8 cellular contexts compared by ENCODE assay signal in the genomic region with DNA sequence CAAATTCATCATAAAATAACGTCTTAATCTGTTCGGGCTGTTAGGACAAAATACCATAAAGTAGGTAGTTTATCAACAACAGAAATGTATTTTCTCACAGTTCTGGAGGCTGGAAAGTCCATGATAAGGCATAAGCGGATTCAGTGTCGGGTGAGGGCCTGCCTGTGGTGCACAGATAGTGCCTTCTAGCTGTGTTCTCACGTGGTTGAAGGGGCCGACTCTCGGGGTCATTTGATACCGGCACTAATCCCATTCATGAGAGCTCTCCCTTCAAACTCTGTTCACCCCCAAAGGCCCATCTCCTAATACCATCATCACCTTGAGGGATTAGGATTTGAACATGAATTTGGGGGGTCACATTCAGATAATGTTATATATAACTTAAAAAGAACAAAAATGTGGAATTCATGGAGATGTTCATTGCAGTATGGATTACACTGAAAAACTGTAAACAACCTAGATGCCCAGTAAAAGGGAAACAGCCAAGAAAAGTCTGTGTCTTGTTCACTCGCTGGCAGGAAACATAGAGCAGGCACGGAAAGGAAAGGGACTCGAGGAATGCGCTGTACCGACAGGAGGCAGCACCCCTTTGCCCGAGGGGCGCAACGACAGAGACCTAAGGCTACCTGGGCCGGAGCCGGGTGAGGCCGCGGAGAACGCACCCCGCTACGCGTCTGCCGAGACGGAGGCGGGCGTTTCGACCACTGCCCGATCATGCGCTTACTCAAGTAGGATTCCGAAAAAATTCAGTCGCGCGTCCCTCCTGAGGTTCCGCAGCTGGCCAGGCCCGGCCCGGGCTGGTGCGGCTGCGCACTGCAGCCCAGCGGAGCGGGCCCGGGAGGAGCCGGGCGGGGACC. TPM values are rescaled to one million over a fixed set of nuclear protein-coding genes. Genes with fewer than 3 reads are reported as not detected.
DNase-seq lines count a peak whose midpoint lies in the region; ATAC-seq, FAIRE-seq and TF ChIP-seq lines count a peak whose summit lies in the region.

No MANE protein-coding gene starts in this region.

- peak; percentile 89 for TF ChIP-seq CTCF in GM06990 (IDR thresholded peaks at IDR 0.05; ENCODE audit: insufficient read depth, low read length, poor library complexity, severe bottlenecking)
- TF ChIP-seq CTCF in LNCAP (IDR thresholded peaks at IDR 0.05), result peak; percentile 76
- TF ChIP-seq CTCF in glutamatergic neuron (IDR thresholded peaks at IDR 0.05; ENCODE audit: partially characterized antibody, unreplicated experiment), result peak; percentile 50
- TF ChIP-seq CTCF in pancreas (IDR thresholded peaks at IDR 0.05), result peak in 3 of 4 donors; percentile 54 to 73 (median 71)
- peak; percentile 22 to 79 (median 66) for TF ChIP-seq CTCF in thyroid gland (IDR thresholded peaks at IDR 0.05)

- DNase-seq in GM06990 (ENCODE audit: extremely low read depth, insufficient read length) (peak; percentile 91), H4 (ENCODE audit: low spot score) (peak; percentile 72), SK-N-DZ (ENCODE audit: low spot score) (peak; percentile 69), glutamatergic neuron (peak; percentile 76), pancreas (peak; percentile 74 to 90 (median 84)), thyroid gland (peak; percentile 79 to 80)
- DNase-seq in activated naive CD4-positive, alpha-beta T cell treated with anti-CD3 and anti-CD28 coated beads, Interleukin-2, amount 50 U/mL, for 72 hours (ENCODE audit: low spot score in 2 of 2), result peak; percentile 71 to 82

- no peak for TF ChIP-seq POLR2A in thyroid gland (IDR thresholded peaks at IDR 0.05)

- H3K4me3 ChIP-seq in GM06990 (replicated peaks; ENCODE audit: low read depth, low read length), result peak overlapping the region; percentile 80
- peak overlapping the region; percentile 18 to 82 (median 40) for H3K4me3 ChIP-seq in pancreas
- peak overlapping the region in 2 of 3 donors; percentile 5 to 28 for H3K4me3 ChIP-seq in thyroid gland (replicated peaks in 1 of 3)

- peak overlapping the region; percentile 89 for H3K4me3 Mint-ChIP-seq in glutamatergic neuron (ENCODE audit: unreplicated experiment)

- peak overlapping the region; percentile 78 to 96 for H3K27ac Mint-ChIP-seq in activated naive CD4-positive, alpha-beta T cell treated with anti-CD3 and anti-CD28 coated beads, Interleukin-2, amount 50 U/mL, for 72 hours
- H3K27ac Mint-ChIP-seq in glutamatergic neuron (ENCODE audit: unreplicated experiment), result peak overlapping the region; percentile 40

- peaks cover 9% of the 10 kb centered on the region for H3K4me1 Mint-ChIP-seq in glutamatergic neuron (ENCODE audit: low read depth, unreplicated experiment)

- ATAC-seq in activated naive CD4-positive, alpha-beta T cell treated with anti-CD3 and anti-CD28 coated beads, Interleukin-2, amount 50 U/mL, for 72 hours, result peak; percentile 74 to 81
- peak; percentile 74 to 87 (median 78) for ATAC-seq in pancreas

- H3K27me3 ChIP-seq in GM06990 (replicated peaks; ENCODE audit: control insufficient read depth, insufficient read depth, low read length) (no peaks in the 10 kb centered on the region), pancreas (no peaks in the 10 kb centered on the region), thyroid gland (no peaks in the 10 kb centered on the region)

- peaks cover 19% of the 10 kb centered on the region for H3K36me3 ChIP-seq in GM06990 (ENCODE audit: control insufficient read depth, insufficient read depth, low read length)
- peaks cover 0 to 7% (median 7%) of the 10 kb centered on the region in 3 donors for H3K36me3 ChIP-seq in pancreas
- peaks cover 19 to 20% of the 10 kb centered on the region in 2 donors for H3K36me3 ChIP-seq in thyroid gland

- intact Hi-C loops in pancreas (cut with DNase I), result no loop called here
- intact Hi-C loops in thyroid gland (cut with DNase I), result no loop called here

- peaks cover 11% of the 10 kb centered on the region for H3K27me3 Mint-ChIP-seq in glutamatergic neuron (ENCODE audit: unreplicated experiment)

- H3K27ac ChIP-seq in pancreas (peak overlapping the region; percentile 80 to 92 (median 86)), thyroid gland (peak overlapping the region; percentile 86 to 96 (median 90))

- peaks cover 10 to 22% of the 10 kb centered on the region in 2 donors for H3K36me3 Mint-ChIP-seq in activated naive CD4-positive, alpha-beta T cell treated with anti-CD3 and anti-CD28 coated beads, Interleukin-2, amount 50 U/mL, for 72 hours
- peaks cover 6% of the 10 kb centered on the region for H3K36me3 Mint-ChIP-seq in glutamatergic neuron (ENCODE audit: unreplicated experiment)

- H3K9me3 ChIP-seq in pancreas (no peaks in the 10 kb centered on the region), thyroid gland (no peaks in the 10 kb centered on the region)

- no peaks in the 10 kb centered on the region for H3K9me3 Mint-ChIP-seq in activated naive CD4-positive, alpha-beta T cell treated with anti-CD3 and anti-CD28 coated beads, Interleukin-2, amount 50 U/mL, for 72 hours
- H3K9me3 Mint-ChIP-seq in glutamatergic neuron (ENCODE audit: unreplicated experiment), result peaks cover 5% of the 10 kb centered on the region

- 2 to 3% methylated on average over 37 to 45 of the region's 45 CpGs for WGBS in pancreas, 2 donors
- 13 to 23% methylated on average over 18 to 32 of the region's 45 CpGs for whole genome bisulfite sequencing in thyroid gland, 2 donors

- no peak for FAIRE-seq in pancreas (lab: Jason Lieb, UNC)

- H3K4me1 ChIP-seq in pancreas (peaks cover 10 to 39% (median 21%) of the 10 kb centered on the region in 3 donors), thyroid gland (peaks cover 12 to 15% of the 10 kb centered on the region in 2 donors)

RNA-seq across cellular contexts. Expression of a gene that starts 1.1 kb away (rescaled TPM):
- 3.9 and 10.0 TPM in 2 replicates for total RNA-seq in H4 (2014; rRNA removed; shearing (Covaris generic))
- polyA plus RNA-seq in SK-N-DZ (2014; cell fraction: cytosol; rRNA removed), result 8.3 and 8.6 TPM in 2 replicates
- 88.2 and 151 TPM in 2 replicates for polyA plus RNA-seq in SK-N-DZ (2014; cell fraction: nucleus; rRNA removed)
- 100 to 1,000 TPM in 1 of 2 donors, 10 to 100 TPM in 1; 99.8 to 225 TPM for total RNA-seq in activated naive CD4-positive, alpha-beta T cell treated with anti-CD3 and anti-CD28 coated beads, Interleukin-2, amount 50 U/mL, for 72 hours
- 81.8 TPM for total RNA-seq in glutamatergic neuron (ENCODE audit: unreplicated experiment)
- 10 to 100 TPM; 56.6 to 88.2 (median 67.7) TPM for total RNA-seq in pancreas
- 100 to 1,000 TPM in 1 of 2 donors, 10 to 100 TPM in 1; 57.2 to 118 TPM for polyA plus RNA-seq in pancreas
- total RNA-seq in thyroid gland, result 100 to 1,000 TPM in 1 of 4 donors, 10 to 100 TPM in 3; 30.1 to 129 (median 58.9) TPM

RNA-seq across cellular contexts. Expression of a gene that starts 17.7 kb away (rescaled TPM):
- 0.43 and 0.88 TPM in 2 replicates for total RNA-seq in H4 (2014; rRNA removed; shearing (Covaris generic))
- 4.5 and 5.1 TPM in 2 replicates for polyA plus RNA-seq in SK-N-DZ (2014; cell fraction: cytosol; rRNA removed)
- polyA plus RNA-seq in SK-N-DZ (2014; cell fraction: nucleus; rRNA removed), result 4.8 and 13.5 TPM in 2 replicates
- 10 to 100 TPM; 83.9 to 91.4 TPM for total RNA-seq in activated naive CD4-positive, alpha-beta T cell treated with anti-CD3 and anti-CD28 coated beads, Interleukin-2, amount 50 U/mL, for 72 hours
- 3.3 TPM for total RNA-seq in glutamatergic neuron (ENCODE audit: unreplicated experiment)
- total RNA-seq in pancreas, result 10 to 100 TPM in 1 of 6 donors, 1 to 10 TPM in 5; 3.9 to 23.0 (median 8.6) TPM
- 10 to 100 TPM; 24.4 to 26.5 TPM for polyA plus RNA-seq in pancreas
- total RNA-seq in thyroid gland, result 10 to 100 TPM; 34.1 to 44.5 (median 36.0) TPM

RNA-seq across cellular contexts. Expression of a gene that starts 30.3 kb away (rescaled TPM):
- 12.9 and 18.1 TPM in 2 replicates for total RNA-seq in H4 (2014; rRNA removed; shearing (Covaris generic))
- polyA plus RNA-seq in SK-N-DZ (2014; cell fraction: cytosol; rRNA removed), result 25.1 and 25.3 TPM in 2 replicates
- polyA plus RNA-seq in SK-N-DZ (2014; cell fraction: nucleus; rRNA removed), result 17.6 and 23.1 TPM in 2 replicates
- total RNA-seq in activated naive CD4-positive, alpha-beta T cell treated with anti-CD3 and anti-CD28 coated beads, Interleukin-2, amount 50 U/mL, for 72 hours, result 10 to 100 TPM; 18.9 to 32.4 TPM
- total RNA-seq in glutamatergic neuron (ENCODE audit: unreplicated experiment), result 10.7 TPM
- 10 to 100 TPM; 10.3 to 17.6 (median 13.3) TPM for total RNA-seq in pancreas
- 10 to 100 TPM; 16.6 to 20.9 TPM for polyA plus RNA-seq in pancreas
- 10 to 100 TPM; 13.3 to 25.7 (median 18.0) TPM for total RNA-seq in thyroid gland

RNA-seq across cellular contexts. Expression of a gene that starts 33.1 kb away (rescaled TPM):
- 34.6 and 35.2 TPM in 2 replicates for total RNA-seq in H4 (2014; rRNA removed; shearing (Covaris generic))
- polyA plus RNA-seq in SK-N-DZ (2014; cell fraction: cytosol; rRNA removed), result 32.5 and 38.0 TPM in 2 replicates
- 70.6 and 74.9 TPM in 2 replicates for polyA plus RNA-seq in SK-N-DZ (2014; cell fraction: nucleus; rRNA removed)
- total RNA-seq in activated naive CD4-positive, alpha-beta T cell treated with anti-CD3 and anti-CD28 coated beads, Interleukin-2, amount 50 U/mL, for 72 hours, result 100 to 1,000 TPM in 1 of 2 donors, 10 to 100 TPM in 1; 75.5 to 112 TPM
- total RNA-seq in glutamatergic neuron (ENCODE audit: unreplicated experiment), result 65.1 TPM
- 10 to 100 TPM; 29.2 to 50.7 (median 32.2) TPM for total RNA-seq in pancreas
- 10 to 100 TPM; 50.0 to 51.3 TPM for polyA plus RNA-seq in pancreas
- 10 to 100 TPM; 26.3 to 59.3 (median 43.9) TPM for total RNA-seq in thyroid gland

RNA-seq across cellular contexts. Expression of a gene that starts 33.6 kb away (rescaled TPM):
- total RNA-seq in H4 (2014; rRNA removed; shearing (Covaris generic)), result 8.1 and 16.9 TPM in 2 replicates
- 6.1 and 6.3 TPM in 2 replicates for polyA plus RNA-seq in SK-N-DZ (2014; cell fraction: cytosol; rRNA removed)
- 5.4 and 10.3 TPM in 2 replicates for polyA plus RNA-seq in SK-N-DZ (2014; cell fraction: nucleus; rRNA removed)
- total RNA-seq in activated naive CD4-positive, alpha-beta T cell treated with anti-CD3 and anti-CD28 coated beads, Interleukin-2, amount 50 U/mL, for 72 hours, result 100 to 1,000 TPM; 381 to 721 TPM
- total RNA-seq in glutamatergic neuron (ENCODE audit: unreplicated experiment) (26.5 TPM), pancreas (100 to 1,000 TPM in 3 of 6 donors, 10 to 100 TPM in 3; 50.3 to 106 (median 98.8) TPM), thyroid gland (100 to 1,000 TPM in 2 of 4 donors, 10 to 100 TPM in 2; 88.6 to 128 (median 102) TPM)
- 10 to 100 TPM; 52.5 to 67.7 TPM for polyA plus RNA-seq in pancreas

Comparison
In these comparisons a context has a peak if more than half of its experiments do, and no peak if none do; other contexts are left out.
1. Peak in every context shown above with its lines: DNase-seq, ATAC-seq, H3K4me3 ChIP-seq and H3K27ac ChIP-seq.
2. H3K4me3 ChIP-seq: peak in every context shown above with its lines; median percentile 80 in GM06990; 40 in pancreas; 16 in thyroid gland.